ENCODE assay signal across 18 cellular contexts in the genomic region with DNA sequence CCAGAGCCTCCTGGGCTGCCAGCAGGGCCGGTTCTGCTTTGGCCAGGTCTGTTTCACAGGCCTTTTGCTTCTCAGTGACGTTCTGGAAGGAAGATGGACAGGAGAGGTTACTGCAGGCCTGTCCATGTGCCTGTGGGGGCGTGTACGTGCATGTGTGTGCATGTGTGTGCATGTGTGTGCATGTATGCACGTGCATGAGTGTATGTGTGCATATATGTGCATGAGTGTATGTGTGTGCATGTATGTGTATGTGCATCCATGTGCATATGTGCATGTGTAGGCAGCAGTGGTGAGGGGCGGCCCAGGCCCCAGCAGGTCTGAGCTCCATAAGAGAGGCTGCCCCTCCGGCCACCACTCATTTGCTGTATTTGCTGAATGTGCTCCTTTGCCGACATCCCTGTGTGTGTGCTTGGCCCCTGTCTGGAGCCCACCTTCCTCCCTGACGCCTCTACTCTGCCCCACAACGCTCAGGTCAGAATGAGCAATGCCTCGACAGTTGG.
DNase-seq lines count a peak whose midpoint lies in the region; ATAC-seq, FAIRE-seq and TF ChIP-seq lines count a peak whose summit lies in the region.
"Had no signal": no experiment of that assay in that cellular context is flagged by ENCODE, and none has a peak within 500 bp of the region (broad histone marks: within the 10 kb centered on the region; RNA-seq: fewer than 3 reads in every experiment).

No MANE protein-coding gene starts in this region.

- H4K20me1 ChIP-seq in HepG2 (ENCODE audit: insufficient read depth, low read length) = no peaks in the 10 kb centered on the region
- no peaks in the 10 kb centered on the region for H4K20me1 ChIP-seq in mammary epithelial cell (ENCODE audit: insufficient read depth, low read length)

- H4K8ac ChIP-seq in trophoblast cell (ENCODE audit: low read depth, low read length) = no peak overlapping the region

- no peak overlapping the region for H4K12ac ChIP-seq in trophoblast cell (ENCODE audit: low read depth, low read length)

- no peak overlapping the region for H2BK120ac ChIP-seq in trophoblast cell (ENCODE audit: insufficient read depth, low read length, poor library complexity)

- in situ Hi-C loops in HepG2 (cut with HindIII; ENCODE audit: extremely low pct_ligation_motif_present, low pct_unique_long_range_greater_than_20kb) (no loop called here), mammary epithelial cell (cut with MboI; ENCODE audit: low sequenced_read_pairs in 2 of 2) (no loop called here)

- BruUV-seq in HepG2 (replicated peaks; lab: Mats Ljungman, UMichigan) = no TSS peak
- no TSS peak for BruUV-seq in mammary epithelial cell (replicated peaks; lab: Mats Ljungman, UMichigan)

- TF ChIP-seq CTCF in HepG2 (CRISPR knock-in tag; IDR thresholded peaks at IDR 0.05) (no peak), right lobe of liver (IDR thresholded peaks at IDR 0.05) (no peak), dorsolateral prefrontal cortex (IDR thresholded peaks at IDR 0.05 in 54 of 56, conservative IDR thresholded peaks at IDR 0.05 in 2 of 56; ENCODE audit: low read depth in 1 of 56, partially characterized antibody in 56 of 56) (no peak), mammary epithelial cell (conservative IDR thresholded peaks at IDR 0.05 in 1 of 2, IDR thresholded peaks at IDR 0.05 in 1 of 2; ENCODE audit: extremely low read depth in 1 of 2, insufficient read depth in 1 of 2, low read depth in 1 of 2, low read length in 2 of 2) (no peak)

- no peak overlapping the region for H3K14ac ChIP-seq in trophoblast cell (ENCODE audit: low read length)

- POLR2A ChIA-PET in HepG2 (lab: Yijun Ruan, JAX) = no interaction called here

- TF ChIP-seq EP300 in HepG2 (IDR thresholded peaks at IDR 0.05; ENCODE audit: low read depth in 2 of 2, low read length in 2 of 2) (no peak), HepG2 (CRISPR knock-in tag; IDR thresholded peaks at IDR 0.05; ENCODE audit: borderline replicate concordance) (no peak)

- no peak overlapping the region for H3K4ac ChIP-seq in trophoblast cell (ENCODE audit: low read depth, low read length)

- H3K27me3 ChIP-seq in HepG2 (ENCODE audit: control insufficient read depth in 1 of 2, insufficient read depth in 2 of 2, low read length in 2 of 2) (peaks cover 3 to 39% of the 10 kb centered on the region in 2 experiments; a peak in 3 of 5 replicates), right lobe of liver (no peaks in the 10 kb centered on the region), dorsolateral prefrontal cortex (no peaks in the 10 kb centered on the region), trophoblast cell (ENCODE audit: insufficient read depth, low read length) (no peaks in the 10 kb centered on the region), mammary epithelial cell (ENCODE audit: insufficient read depth, low read length) (no peaks in the 10 kb centered on the region)

- H2AFZ ChIP-seq in HepG2 (ENCODE audit: low read length) (no peak overlapping the region), trophoblast cell (ENCODE audit: insufficient read depth, low read length, poor library complexity) (no peak overlapping the region), mammary epithelial cell (ENCODE audit: low read depth, low read length) (no peak overlapping the region)
- H2AFZ ChIP-seq: GM23338 had no signal

- WGBS in HepG2 (ENCODE audit: low lambda C conversion rate) = 53% methylated on average over 11 of the region's 11 CpGs
- 77% methylated on average over 6 of the region's 11 CpGs for WGBS in right lobe of liver (ENCODE audit: insufficient coverage, low coverage, low lambda C conversion rate, missing lambda C conversion rate)
- no CpG with 5 or more reads among the region's 11 CpGs for WGBS in trophoblast cell (ENCODE audit: extremely low coverage, insufficient coverage, insufficient read length)
- WGBS in mammary epithelial cell (ENCODE audit: low coverage, missing lambda C conversion rate) = 67% methylated on average over 11 of the region's 11 CpGs

- H3K36me3 ChIP-seq in HepG2 (replicated peaks in 1 of 2; ENCODE audit: control insufficient read depth in 1 of 2, insufficient read depth in 2 of 2, low read length in 2 of 2) (no peaks in the 10 kb centered on the region), right lobe of liver (no peaks in the 10 kb centered on the region), trophoblast cell (ENCODE audit: control insufficient read depth in 1 of 2, insufficient read depth in 2 of 2, low read length in 2 of 2) (no peaks in the 10 kb centered on the region), mammary epithelial cell (ENCODE audit: insufficient read depth, low read length) (no peaks in the 10 kb centered on the region)

- H3K18ac ChIP-seq in trophoblast cell (ENCODE audit: low read length) = no peak overlapping the region

- no peaks in the 10 kb centered on the region for H3K79me1 ChIP-seq in trophoblast cell (ENCODE audit: low read length)

- H2BK12ac ChIP-seq in trophoblast cell (ENCODE audit: low read length) = no peak overlapping the region

- H3K4me1 ChIP-seq in HepG2 (ENCODE audit: insufficient read depth, low read length) (no peaks in the 10 kb centered on the region), right lobe of liver (no peaks in the 10 kb centered on the region), trophoblast cell (ENCODE audit: control insufficient read depth in 1 of 2, insufficient read depth in 2 of 2, low read length in 2 of 2) (no peaks in the 10 kb centered on the region), mammary epithelial cell (ENCODE audit: insufficient read depth, low read length) (no peaks in the 10 kb centered on the region)

- H3K27ac ChIP-seq in HepG2 (ENCODE audit: extremely low read length, insufficient read depth, low read length) (no peak overlapping the region), right lobe of liver (no peak overlapping the region), dorsolateral prefrontal cortex (peak overlapping the region in 51 of 59 donors; percentile 10 to 100 (median 97)), trophoblast cell (ENCODE audit: low read depth, low read length) (no peak overlapping the region), mammary epithelial cell (ENCODE audit: insufficient read depth, low read depth, low read length) (no peak overlapping the region)
- H3K27ac ChIP-seq: 22Rv1 had no signal

- ATAC-seq in HepG2 (no peak), right lobe of liver (no peak), GM21576 (IDR thresholded peaks at IDR 0.05; ENCODE audit: unreplicated experiment) (no peak)
- ATAC-seq in activated CD4-positive, CD25-positive, alpha-beta regulatory T cell treated with anti-CD3 and anti-CD28 coated beads, Interleukin-2, amount 50 U/mL, for 24 hours = no peak
- ATAC-seq: CD8-positive, alpha-beta T cell; GM23338 had no signal

- no peak overlapping the region for H4K91ac ChIP-seq in trophoblast cell (ENCODE audit: low read depth, low read length)

- H3K4me3 ChIP-seq in HepG2 (replicated peaks in 1 of 3; ENCODE audit: insufficient read depth in 1 of 3, low read depth in 2 of 3, low read length in 3 of 3) = no peak overlapping the region
- no peak overlapping the region for H3K4me3 ChIP-seq in right lobe of liver
- no peak overlapping the region for H3K4me3 ChIP-seq in dorsolateral prefrontal cortex
- peak overlapping the region; percentile 43 for H3K4me3 ChIP-seq in trophoblast cell (ENCODE audit: low read depth, low read length)
- no peak overlapping the region for H3K4me3 ChIP-seq in mammary epithelial cell (replicated peaks in 1 of 3; ENCODE audit: insufficient read depth in 1 of 3, low read depth in 2 of 3, low read length in 3 of 3)
- H3K4me3 ChIP-seq: GM23338 had no signal

- no peak overlapping the region for H2BK5ac ChIP-seq in trophoblast cell (ENCODE audit: low read depth, low read length, poor library complexity)

- H3K9me3 ChIP-seq in HepG2 (ENCODE audit: low read length) = no peaks in the 10 kb centered on the region
- no peaks in the 10 kb centered on the region for H3K9me3 ChIP-seq in right lobe of liver
- H3K9me3 ChIP-seq in trophoblast cell (ENCODE audit: insufficient read depth, low read depth, low read length) = peaks cover 7% of the 10 kb centered on the region
- no peaks in the 10 kb centered on the region for H3K9me3 ChIP-seq in mammary epithelial cell (replicated peaks; ENCODE audit: insufficient read depth, low read length)

- dilution Hi-C loops in mammary epithelial cell (cut with HindIII; ENCODE audit: low sequenced_read_pairs) = no loop called here

- no peak overlapping the region for H3K4me2 ChIP-seq in HepG2 (ENCODE audit: low read depth, low read length)
- H3K4me2 ChIP-seq in trophoblast cell (ENCODE audit: low read length) = no peak overlapping the region
- H3K4me2 ChIP-seq in mammary epithelial cell (ENCODE audit: insufficient read depth, low read depth, low read length) = no peak overlapping the region
- H3K4me2 ChIP-seq: GM23338 had no signal

- TF ChIP-seq POLR2A in HepG2 (IDR thresholded peaks at IDR 0.05; ENCODE audit: insufficient read depth in 1 of 2, low read depth in 2 of 2, low read length in 2 of 2) = no peak
- TF ChIP-seq POLR2A in right lobe of liver (IDR thresholded peaks at IDR 0.05) = no peak

- no peak overlapping the region for H3K23ac ChIP-seq in trophoblast cell (ENCODE audit: low read length)

- intact Hi-C loops in HepG2 (cut with micrococcal nuclease; ENCODE audit: unreplicated experiment) (no loop called here), right lobe of liver (cut with DNase I) (no loop called here), dorsolateral prefrontal cortex (cut with DNase I) (no loop called here), mammary epithelial cell (cut with micrococcal nuclease) (no loop called here)

- CTCF ChIA-PET in HepG2 (lab: Yijun Ruan, JAX; ENCODE audit: low intra/inter-chr PET ratio, low total read pairs) (no interaction called here), mammary epithelial cell (lab: Charles Lee; ENCODE audit: low non-redundant PET) (no interaction called here)

- DNase-seq in HepG2 (ENCODE audit: low spot score) = no peak
- DNase-seq in right lobe of liver = no peak
- no peak for DNase-seq in dorsolateral prefrontal cortex
- no peak for DNase-seq in trophoblast cell
- DNase-seq in mammary epithelial cell = no peak
- DNase-seq in NCI-H1694 (lab: John Stamatoyannopoulos, UW) = no peak
- DNase-seq: CD8-positive, alpha-beta T cell; COR-L47; DMS153; DMS79 treated with DMSO at 0.1 percent for 48 hours; EL; H7 had no signal

- H3K79me2 ChIP-seq in HepG2 (ENCODE audit: insufficient read depth, low read length) = no peaks in the 10 kb centered on the region
- no peaks in the 10 kb centered on the region for H3K79me2 ChIP-seq in trophoblast cell (ENCODE audit: control insufficient read depth, insufficient read depth, low read length, poor library complexity)
- no peaks in the 10 kb centered on the region for H3K79me2 ChIP-seq in mammary epithelial cell (ENCODE audit: insufficient read depth, low read length)

- H2AK5ac ChIP-seq in trophoblast cell (ENCODE audit: low read length) = no peak overlapping the region

- no peak overlapping the region for H3K9ac ChIP-seq in HepG2 (ENCODE audit: insufficient read depth, low read depth, low read length)
- no peak overlapping the region for H3K9ac ChIP-seq in trophoblast cell (ENCODE audit: low read length)
- H3K9ac ChIP-seq in mammary epithelial cell (ENCODE audit: insufficient read depth, low read length) = no peak overlapping the region

- FAIRE-seq in HepG2 (lab: Jason Lieb, UNC) = no peak
- FAIRE-seq: D721Med, G401.6 had no signal

- no peak for TF ChIP-seq RAD21 in HepG2 (CRISPR knock-in tag; IDR thresholded peaks at IDR 0.05)

Comparison
In these comparisons a context has a peak if more than half of its experiments do, and no peak if none do; other contexts are left out.
1. H3K27ac ChIP-seq: peak in dorsolateral prefrontal cortex (51 of 59); none in HepG2 (single experiment), right lobe of liver (0 of 3), trophoblast cell (single experiment) and mammary epithelial cell (single experiment).